Comparison of ENCODE assay signal across 19 cellular contexts in genomic region chr6:87828044-87828443, GRCh38.
"Had no signal": no experiment of that assay in that cellular context is flagged by ENCODE, and none has a peak within 500 bp of the region (broad histone marks: within the 10 kb centered on the region; RNA-seq: fewer than 3 reads in every experiment).

No MANE protein-coding gene starts in this region.

- DNase-seq: activated CD4-positive, alpha-beta T cell treated with anti-CD3 and anti-CD28 coated beads, Interleukin-2, amount 10 ng/mL, durations not matched to agents 24 days and 14 days; activated CD8-positive, alpha-beta memory T cell treated with anti-CD3 and anti-CD28 coated beads, Interleukin-2, amount 50 U/mL, for 48 hours; activated CD8-positive, alpha-beta T cell treated with anti-CD3 and anti-CD28 coated beads, Interleukin-2, amount 10 ng/mL, durations not matched to agents 7 days and 5 days; activated gamma-delta T cell treated with Interleukin-2 at 50 U/mL for 16 hours; activated naive CD8-positive, alpha-beta T cell treated with anti-CD3 and anti-CD28 coated beads for 36 hours; amygdala; body of pancreas; caudate nucleus; colonic mucosa; glutamatergic neuron; left ventricle myocardium superior; mesenchymal stem cell; naive thymus-derived CD8-positive, alpha-beta T cell; retina; stimulated activated CD4-positive, alpha-beta T cell treated with anti-CD3 and anti-CD28 coated beads, Interleukin-2, amount 100 ng/mL, for 48 hours; thyroid gland had no signal

- H3K27ac ChIP-seq: body of pancreas, colonic mucosa, esophagus muscularis mucosa, thyroid gland had no signal

- H3K9me3 ChIP-seq: body of pancreas, colonic mucosa, esophagus muscularis mucosa, thyroid gland had no signal

- H3K36me3 ChIP-seq: colonic mucosa, esophagus muscularis mucosa, thyroid gland had no signal

- H3K4me1 ChIP-seq: body of pancreas had no signal

- ATAC-seq: activated CD8-positive, alpha-beta T cell treated with anti-CD3 and anti-CD28 coated beads, Interleukin-2, amount 10 ng/mL, durations not matched to agents 7 days and 5 days; body of pancreas; left ventricle myocardium superior; naive thymus-derived CD8-positive, alpha-beta T cell; stimulated activated memory B cell treated with anti-CD40 and anti-IgM and Interleukin-4, amounts not matched to agents 10 μg/mL and 1 μg/mL and 100 μg/mL, for 72 hours; WTC11 had no signal

- H3K27me3 ChIP-seq: body of pancreas, colonic mucosa, thyroid gland had no signal

- H3K4me3 ChIP-seq: body of pancreas, colonic mucosa, esophagus muscularis mucosa, thyroid gland had no signal
